ENCODE assay signal across 22 cellular contexts in genomic region chr7:84105582-84105981, GRCh38.
DNase-seq lines count a peak whose midpoint lies in the region; ATAC-seq, FAIRE-seq and TF ChIP-seq lines count a peak whose summit lies in the region.
"Had no signal": no experiment of that assay in that cellular context is flagged by ENCODE, and none has a peak within 500 bp of the region (broad histone marks: within the 10 kb centered on the region; RNA-seq: fewer than 3 reads in every experiment).

No MANE protein-coding gene starts in this region.

- ATAC-seq in GM19023 (IDR thresholded peaks at IDR 0.05; ENCODE audit: unreplicated experiment) (no peak), HG02610 (IDR thresholded peaks at IDR 0.05; ENCODE audit: unreplicated experiment) (no peak)

- H3K4me3 ChIP-seq in cardiac fibroblast (replicated peaks in 1 of 2; ENCODE audit: low read depth in 2 of 2, low read length in 2 of 2): no peak overlapping the region
- no peak overlapping the region for H3K4me3 ChIP-seq in iPS-18a (ENCODE audit: low read length)
- H3K4me3 ChIP-seq: MG63, sigmoid colon, suprapubic skin, vagina had no signal

- no peak for TF ChIP-seq POLR2A in H54 (IDR thresholded peaks at IDR 0.05; ENCODE audit: low read depth, low read length)

- peaks cover 33% of the 10 kb centered on the region for H3K4me1 ChIP-seq in iPS-18a (ENCODE audit: control insufficient read depth, low read depth, low read length)
- H3K4me1 ChIP-seq: suprapubic skin, vagina had no signal

- H3K36me3 ChIP-seq in iPS-18a (ENCODE audit: control insufficient read depth, low read depth, low read length): peaks cover 2% of the 10 kb centered on the region
- H3K36me3 ChIP-seq: suprapubic skin, vagina had no signal

- H3K27me3 ChIP-seq in iPS-18a (ENCODE audit: control insufficient read depth, insufficient read depth, low read length): no peaks in the 10 kb centered on the region
- H3K27me3 ChIP-seq: MG63, sigmoid colon, suprapubic skin, vagina had no signal

- H3K27ac ChIP-seq in iPS-18a (ENCODE audit: low read length): peak overlapping the region; percentile 32
- H3K27ac ChIP-seq: suprapubic skin, vagina, VCaP had no signal

- TF ChIP-seq CTCF in cardiac fibroblast (IDR thresholded peaks at IDR 0.05; ENCODE audit: low read depth, low read length): no peak

- H3K9ac ChIP-seq in iPS-18a (ENCODE audit: low read length): no peak overlapping the region

- FAIRE-seq in H54 (lab: Jason Lieb, UNC): peak; percentile 79
- FAIRE-seq: endometrium, frontal cortex had no signal

- DNase-seq in AG08395 (ENCODE audit: low spot score) (peak; percentile 7), H54 (ENCODE audit: insufficient read length, low spot score) (no peak), cardiac fibroblast (ENCODE audit: low read depth in 2 of 2) (peak; percentile 39 to 60), NCI-H2196 (lab: John Stamatoyannopoulos, UW; ENCODE audit: unreplicated experiment) (no peak), COLO829 (ENCODE audit: low spot score) (no peak)
- DNase-seq: activated CD4-positive, alpha-beta T cell treated with anti-CD3 and anti-CD28 coated beads, Interleukin-2, amount 50 U/mL, for 1 hour; activated CD8-positive, alpha-beta memory T cell treated with anti-CD3 and anti-CD28 coated beads, Interleukin-2, amount 50 U/mL, for 4 hours; activated naive CD8-positive, alpha-beta T cell treated with anti-CD3 and anti-CD28 coated beads, Interleukin-2, amount 10 ng/mL, durations not matched to agents 7 days and 5 days; CD4-positive, CD25-positive, alpha-beta regulatory T cell; islet precursor cell; MG63; NCI-H1417; NCI-H526; sigmoid colon had no signal

- no peaks in the 10 kb centered on the region for H3K9me3 ChIP-seq in iPS-18a (ENCODE audit: control insufficient read depth, low read depth, low read length)
- H3K9me3 ChIP-seq: MG63, sigmoid colon, suprapubic skin, vagina had no signal

Comparison
In these comparisons a context has a peak if more than half of its experiments do, and no peak if none do; other contexts are left out.
1. DNase-seq: peak in AG08395 (single experiment) and cardiac fibroblast (2 of 2); none in H54 (single experiment), NCI-H2196 (single experiment) and COLO829 (single experiment).